ENCODE assay signal across 14 cellular contexts in the genomic region with DNA sequence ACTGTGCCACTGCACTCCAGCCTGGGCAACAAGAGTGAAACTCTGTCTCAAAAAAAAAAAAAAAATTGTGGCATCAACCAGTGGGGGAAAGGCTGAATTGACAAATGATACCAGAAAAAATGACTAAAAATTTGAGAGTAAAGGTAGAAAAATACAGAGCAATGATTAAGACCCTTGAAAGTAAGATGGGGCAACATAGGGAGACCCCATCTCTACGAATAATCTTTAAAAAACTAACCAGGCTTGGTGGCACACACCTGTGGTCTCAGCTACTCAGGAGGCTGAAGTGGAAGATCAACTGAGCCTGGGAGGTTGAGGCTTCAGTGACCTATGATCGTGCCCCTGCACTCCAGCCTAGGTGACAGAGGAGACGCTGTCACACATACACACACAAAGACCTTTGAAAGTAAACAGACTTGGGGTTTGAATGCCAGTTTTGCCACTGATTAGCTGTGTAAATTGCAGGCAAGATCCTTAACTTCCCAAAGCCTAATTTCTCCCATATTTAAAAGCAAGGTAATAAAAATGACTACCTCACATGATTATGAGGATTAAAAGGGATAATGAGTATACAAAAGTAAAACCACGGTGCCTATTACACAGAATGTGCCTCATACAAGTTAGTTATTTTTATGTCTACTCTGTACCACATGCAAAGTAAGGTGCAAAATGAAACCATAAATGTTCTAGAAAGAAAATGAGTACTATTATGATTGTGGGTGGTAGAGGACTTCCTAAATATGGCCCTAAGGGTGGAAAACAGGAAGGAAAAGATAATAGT. TPM values are rescaled to one million over a fixed set of nuclear protein-coding genes. Genes with fewer than 3 reads are reported as not detected.
DNase-seq lines count a peak whose midpoint lies in the region; ATAC-seq and TF ChIP-seq lines count a peak whose summit lies in the region.
"Had no signal": no experiment of that assay in that cellular context is flagged by ENCODE, and none has a peak within 500 bp of the region (broad histone marks: within the 10 kb centered on the region; RNA-seq: fewer than 3 reads in every experiment).

No MANE protein-coding gene starts in this region.

- TF ChIP-seq CTCF in SU-DHL-6 (IDR thresholded peaks at IDR 0.05; ENCODE audit: insufficient read depth, low read length, poor library complexity, severe bottlenecking) = no peak

- H3K9me2 ChIP-seq in SU-DHL-6 (replicated peaks; ENCODE audit: insufficient read depth, low read length) = no peaks in the 10 kb centered on the region

- peak overlapping the region; percentile 31 for H3K4me2 ChIP-seq in SU-DHL-6 (ENCODE audit: low read depth, low read length, poor library complexity, severe bottlenecking)

- peak; percentile 47 for DNase-seq in GM19240 (ENCODE audit: insufficient read length, low spot score)
- no peak for DNase-seq in pons (ENCODE audit: low spot score)
- no peak for DNase-seq in cerebellum (ENCODE audit: low spot score)
- no peak for DNase-seq in activated CD4-positive, alpha-beta T cell treated with anti-CD3 and anti-CD28 coated beads for 4 hours
- no peak for DNase-seq in occipital lobe (lab: John Stamatoyannopoulos, UW)
- DNase-seq: activated CD4-positive, alpha-beta memory T cell treated with anti-CD3 and anti-CD28 coated beads, Interleukin-2, amount 10 ng/mL, durations not matched to agents 7 days and 5 days; central memory CD4-positive, alpha-beta T cell; gastrocnemius medialis; GM23248; MG63 had no signal

- no peaks in the 10 kb centered on the region for H3K79me2 ChIP-seq in SU-DHL-6 (ENCODE audit: insufficient read depth, low read length)

- no peaks in the 10 kb centered on the region for H3K27me3 ChIP-seq in SU-DHL-6 (ENCODE audit: low read length)
- H3K27me3 ChIP-seq: gastrocnemius medialis, MG63, neutrophil had no signal

- H3F3A ChIP-seq in SU-DHL-6 (ENCODE audit: insufficient read depth) = no peaks in the 10 kb centered on the region

- H2AFZ ChIP-seq in SU-DHL-6 (ENCODE audit: low read depth, low read length, severe bottlenecking) = no peak overlapping the region
- H2AFZ ChIP-seq: GM23248 had no signal

- H3K4me3 ChIP-seq in GM08714 (ENCODE audit: low read length) (peak overlapping the region; percentile 34; the same call in 1 of the 2 replicates), SU-DHL-6 (ENCODE audit: insufficient read depth, low read length, poor library complexity, severe bottlenecking) (no peak overlapping the region)
- H3K4me3 ChIP-seq: gastrocnemius medialis, GM23248, MG63 had no signal

- no peak overlapping the region for H3K9ac ChIP-seq in SU-DHL-6 (ENCODE audit: low read length)
- H3K9ac ChIP-seq: GM23248 had no signal

- ATAC-seq in HG02938 (IDR thresholded peaks at IDR 0.05; ENCODE audit: unreplicated experiment) = peak; percentile 87
- ATAC-seq: gastrocnemius medialis had no signal

- H4K20me1 ChIP-seq in SU-DHL-6 (ENCODE audit: low read depth, low read length) = no peaks in the 10 kb centered on the region

- no peak overlapping the region for H3K27ac ChIP-seq in SU-DHL-6 (ENCODE audit: low read depth, low read length)
- H3K27ac ChIP-seq: gastrocnemius medialis, GM23248, neutrophil had no signal

- no peaks in the 10 kb centered on the region for H3K9me3 ChIP-seq in SU-DHL-6 (ENCODE audit: insufficient read depth, low read length)
- H3K9me3 ChIP-seq: gastrocnemius medialis, MG63, neutrophil had no signal

- no peaks in the 10 kb centered on the region for H3K36me3 ChIP-seq in SU-DHL-6 (ENCODE audit: low read length)
- H3K36me3 ChIP-seq: gastrocnemius medialis, MG63, neutrophil had no signal

RNA-seq across cellular contexts. Expression of gene PAFAH1B1, which starts 21.7 kb away (rescaled TPM):
- 302 TPM for total RNA-seq in cerebellum
- 292 TPM for total RNA-seq in occipital lobe
